Comparison of ENCODE assay signal across 8 cellular contexts in genomic region chr22:20268350-20269012, GRCh38. TPM values are rescaled to one million over a fixed set of nuclear protein-coding genes. Genes with fewer than 3 reads are reported as not detected.
DNase-seq lines count a peak whose midpoint lies in the region; ATAC-seq and TF ChIP-seq lines count a peak whose summit lies in the region.

No MANE protein-coding gene starts in this region.

- H3K36me3 ChIP-seq in effector memory CD4-positive, alpha-beta T cell (ENCODE audit: control insufficient read depth, insufficient read depth, low read length), result no peaks in the 10 kb centered on the region

- POLR2A ChIA-PET in activated CD4-positive, alpha-beta memory T cell treated with anti-CD3 and anti-CD28 coated beads for 36 hours (lab: Charles Lee), result no interaction called here

- H3K9me3 ChIP-seq in effector memory CD4-positive, alpha-beta T cell (ENCODE audit: control insufficient read depth, low read length), result no peaks in the 10 kb centered on the region

- CTCF ChIA-PET in activated CD4-positive, alpha-beta memory T cell treated with anti-CD3 and anti-CD28 coated beads for 36 hours (lab: Charles Lee), result interaction anchor here (0.6 kb wide), 1 partner anchor 113 kb away, joined by 3 read pairs; no protein-coding TSS in a partner anchor

- no peak overlapping the region for H3K27ac Mint-ChIP-seq in activated CD4-positive, alpha-beta memory T cell treated with anti-CD3 and anti-CD28 coated beads for 36 hours
- peak overlapping the region; percentile 82 for H3K27ac Mint-ChIP-seq in mesothelial cell of epicardium

- no peaks in the 10 kb centered on the region for H3K36me3 Mint-ChIP-seq in activated CD4-positive, alpha-beta memory T cell treated with anti-CD3 and anti-CD28 coated beads for 36 hours
- no peaks in the 10 kb centered on the region for H3K36me3 Mint-ChIP-seq in mesothelial cell of epicardium

- peak; percentile 17 for DNase-seq in SIG-M5 treated with dmso at 0.1 percent for 504 hours (lab: John Stamatoyannopoulos, UW; ENCODE audit: unreplicated experiment)
- DNase-seq in SIG-M5 (lab: John Stamatoyannopoulos, UW), result no peak
- peak; percentile 46 for DNase-seq in NCI-H146 (lab: John Stamatoyannopoulos, UW)
- DNase-seq in activated CD4-positive, alpha-beta memory T cell treated with anti-CD3 and anti-CD28 coated beads for 36 hours, result peak; percentile 70
- peak; percentile 15 to 30 (median 25) for DNase-seq in effector memory CD4-positive, alpha-beta T cell
- DNase-seq in mesothelial cell of epicardium (ENCODE audit: low spot score in 2 of 2, unreplicated experiment in 2 of 2), result peak; percentile 65 to 83
- DNase-seq in stimulated activated naive CD8-positive, alpha-beta T cell treated with anti-CD3 and anti-CD28 coated beads, Interleukin-15, Interleukin-2, amounts not matched to agents 100 U/mL and 50 U/mL, for 24 hours, result peak; percentile 75

- H3K4me1 ChIP-seq in effector memory CD4-positive, alpha-beta T cell (ENCODE audit: control insufficient read depth, insufficient read depth, low read length, poor library complexity, severe bottlenecking), result peaks cover 10% of the 10 kb centered on the region

- H3K4me1 Mint-ChIP-seq in activated CD4-positive, alpha-beta memory T cell treated with anti-CD3 and anti-CD28 coated beads for 36 hours (ENCODE audit: low read depth), result peaks cover 3% of the 10 kb centered on the region
- peaks cover 7% of the 10 kb centered on the region for H3K4me1 Mint-ChIP-seq in mesothelial cell of epicardium

- H3K4me3 ChIP-seq in effector memory CD4-positive, alpha-beta T cell (ENCODE audit: insufficient read depth, low read depth, low read length, poor library complexity, severe bottlenecking), result peak overlapping the region; percentile 39

- intact Hi-C loops in activated CD4-positive, alpha-beta memory T cell treated with anti-CD3 and anti-CD28 coated beads for 36 hours (cut with micrococcal nuclease), result loop anchor here (10.0 kb wide), 1 partner anchor 64 kb away; no protein-coding TSS in a partner anchor

- H3K4me3 Mint-ChIP-seq in activated CD4-positive, alpha-beta memory T cell treated with anti-CD3 and anti-CD28 coated beads for 36 hours, result peak overlapping the region; percentile 45
- H3K4me3 Mint-ChIP-seq in mesothelial cell of epicardium, result peak overlapping the region; percentile 63

- H3K27me3 Mint-ChIP-seq in activated CD4-positive, alpha-beta memory T cell treated with anti-CD3 and anti-CD28 coated beads for 36 hours, result peaks cover 3% of the 10 kb centered on the region
- H3K27me3 Mint-ChIP-seq in mesothelial cell of epicardium (ENCODE audit: low read depth), result peaks cover 2% of the 10 kb centered on the region

- H3K9me3 Mint-ChIP-seq in activated CD4-positive, alpha-beta memory T cell treated with anti-CD3 and anti-CD28 coated beads for 36 hours, result no peaks in the 10 kb centered on the region
- no peaks in the 10 kb centered on the region for H3K9me3 Mint-ChIP-seq in mesothelial cell of epicardium

- ATAC-seq in stimulated activated naive CD8-positive, alpha-beta T cell treated with anti-CD3 and anti-CD28 coated beads, Interleukin-15, Interleukin-2, amounts not matched to agents 100 U/mL and 50 U/mL, for 24 hours, result peak; percentile 84
- no peak for ATAC-seq in GM18858 (IDR thresholded peaks at IDR 0.05; ENCODE audit: unreplicated experiment)

- H3K27me3 ChIP-seq in effector memory CD4-positive, alpha-beta T cell (replicated peaks; ENCODE audit: control insufficient read depth, insufficient read depth, low read length, poor library complexity, severe bottlenecking), result peaks cover 5% of the 10 kb centered on the region

- TF ChIP-seq CTCF in mesothelial cell of epicardium (IDR thresholded peaks at IDR 0.05; ENCODE audit: unreplicated experiment), result peak; percentile 65

- no peak overlapping the region for H3K27ac ChIP-seq in effector memory CD4-positive, alpha-beta T cell (ENCODE audit: insufficient read depth, low read length, poor library complexity, severe bottlenecking)

RNA-seq across cellular contexts. Expression of gene RTN4R, which starts 0.4 kb away (rescaled TPM):
- total RNA-seq in activated CD4-positive, alpha-beta memory T cell treated with anti-CD3 and anti-CD28 coated beads for 36 hours, result 1 to 10 TPM; 2.6 to 3.1 TPM
- 8.9 to 10.0 TPM (median 9.5 TPM) in 3 replicates for total RNA-seq in mesothelial cell of epicardium

RNA-seq across cellular contexts. Expression of gene DGCR6L, which starts 51.4 kb away (rescaled TPM):
- 10 to 100 TPM; 26.9 to 31.3 TPM for total RNA-seq in activated CD4-positive, alpha-beta memory T cell treated with anti-CD3 and anti-CD28 coated beads for 36 hours
- 38.7 to 40.1 TPM (median 38.7 TPM) in 3 replicates for total RNA-seq in mesothelial cell of epicardium
